1 cellular context compared by ENCODE assay signal in genomic region chr2:177889812-177890460, GRCh38.
TF ChIP-seq lines count a peak whose summit lies in the region.

No MANE protein-coding gene starts in this region.

TF ChIP-seq in H1, 55 proteins besides CTCF, POLR2A, EP300 and RAD21 (continued from another document):
- TF ChIP-seq CHD7 (IDR thresholded peaks at IDR 0.05; ENCODE audit: insufficient replicate concordance, low read length) (peak; percentile 27), TAF7 (optimal IDR thresholded peaks at IDR 0.05; ENCODE audit: borderline replicate concordance, low read depth, low read length) (no peak), CHD1 (IDR thresholded peaks at IDR 0.05; ENCODE audit: low read depth, low read length) (no peak)
- TF ChIP-seq, protein P1, sequence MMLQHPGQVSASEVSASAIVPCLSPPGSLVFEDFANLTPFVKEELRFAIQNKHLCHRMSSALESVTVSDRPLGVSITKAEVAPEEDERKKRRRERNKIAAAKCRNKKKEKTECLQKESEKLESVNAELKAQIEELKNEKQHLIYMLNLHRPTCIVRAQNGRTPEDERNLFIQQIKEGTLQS (IDR thresholded peaks at IDR 0.05; ENCODE audit: insufficient read depth, low read depth, low read length) = no peak
